Comparison of ENCODE assay signal across 9 cellular contexts in the genomic region with DNA sequence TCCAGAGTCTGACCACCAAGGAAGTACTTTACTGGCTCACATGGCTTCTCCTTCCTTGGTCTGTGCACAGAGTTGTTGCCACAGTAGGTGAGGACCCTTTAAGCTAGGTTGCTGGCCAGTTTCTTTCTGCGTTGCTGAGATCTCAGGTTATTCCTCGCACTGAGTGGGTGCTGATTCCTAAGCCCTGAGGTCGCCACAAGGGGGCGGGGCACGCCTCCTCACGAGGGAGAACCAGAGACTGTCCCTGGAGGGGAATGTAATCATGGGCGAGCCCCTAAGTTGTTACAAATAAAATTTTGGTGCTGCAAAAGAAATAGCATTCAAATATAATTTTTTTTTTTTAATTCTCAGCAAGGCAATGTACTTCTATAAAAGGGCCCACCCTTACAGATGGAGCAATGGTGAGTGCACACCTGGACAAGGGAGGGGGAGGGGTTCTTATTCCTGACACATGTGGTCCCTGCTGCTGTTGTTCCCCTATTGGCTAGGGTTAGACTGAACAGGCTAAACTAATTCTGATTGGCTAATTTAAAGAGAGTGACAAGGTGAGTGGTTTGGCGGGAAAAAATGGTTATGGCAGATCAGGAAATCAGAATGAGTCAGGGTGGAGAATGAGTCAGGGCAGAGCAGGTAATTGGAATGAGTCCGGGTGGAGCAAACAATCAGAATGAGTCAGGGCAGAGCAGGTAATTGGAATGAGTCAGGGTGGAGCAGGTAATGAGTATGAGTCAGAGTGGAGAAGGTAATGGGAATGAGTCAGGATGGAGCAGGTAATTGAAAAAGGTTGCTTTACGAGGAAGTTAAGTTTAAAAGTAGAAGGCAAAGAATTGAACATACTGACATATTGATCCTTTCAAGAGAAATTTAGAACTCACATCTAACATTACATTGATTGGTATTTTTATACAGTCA.
DNase-seq lines count a peak whose midpoint lies in the region; ATAC-seq and TF ChIP-seq lines count a peak whose summit lies in the region.
"Had no signal": no experiment of that assay in that cellular context is flagged by ENCODE, and none has a peak within 500 bp of the region (broad histone marks: within the 10 kb centered on the region; RNA-seq: fewer than 3 reads in every experiment).

No MANE protein-coding gene starts in this region.

- H4K20me1 ChIP-seq in PC-9 (ENCODE audit: insufficient read depth): no peaks in the 10 kb centered on the region

- H3K36me3 ChIP-seq in PC-9 (ENCODE audit: low read depth) (no peaks in the 10 kb centered on the region), vagina (no peaks in the 10 kb centered on the region)

- H3K9me3 Mint-ChIP-seq in stimulated activated naive CD8-positive, alpha-beta T cell treated with anti-CD3 and anti-CD28 coated beads, Interleukin-15, Interleukin-2, amounts not matched to agents 100 ng/mL and 50 ng/mL, for 24 hours: no peaks in the 10 kb centered on the region

- H3F3A ChIP-seq in PC-9 (ENCODE audit: insufficient read depth, low read depth): peaks cover 16% of the 10 kb centered on the region; the same call in 1 of the 2 replicates

- intact Hi-C loops in PC-9 (cut with micrococcal nuclease; ENCODE audit: unreplicated experiment) (no loop called here), vagina (cut with DNase I) (no loop called here)

- CTCF ChIA-PET in PC-9 (lab: Charles Lee): no interaction called here

- H3K4me1 ChIP-seq in PC-9 (replicated peaks; ENCODE audit: insufficient read depth) (peaks cover 6% of the 10 kb centered on the region; the same call in 1 of the 2 replicates), vagina (no peaks in the 10 kb centered on the region)

- H3K27me3 Mint-ChIP-seq in stimulated activated naive CD8-positive, alpha-beta T cell treated with anti-CD3 and anti-CD28 coated beads, Interleukin-15, Interleukin-2, amounts not matched to agents 100 ng/mL and 50 ng/mL, for 24 hours: no peaks in the 10 kb centered on the region

- H3K27ac Mint-ChIP-seq in stimulated activated naive CD8-positive, alpha-beta T cell treated with anti-CD3 and anti-CD28 coated beads, Interleukin-15, Interleukin-2, amounts not matched to agents 100 ng/mL and 50 ng/mL, for 24 hours: peak overlapping the region; percentile 30
- H3K27ac Mint-ChIP-seq: nephron had no signal

- H3K4me2 ChIP-seq in PC-9: no peak overlapping the region

- no peak for TF ChIP-seq POLR2A in vagina (IDR thresholded peaks at IDR 0.05)

- no peaks in the 10 kb centered on the region for H3K9me3 ChIP-seq in PC-9 (ENCODE audit: insufficient read depth, low read depth)
- no peaks in the 10 kb centered on the region for H3K9me3 ChIP-seq in vagina

- no peak for TF ChIP-seq CTCF in PC-9 (conservative IDR thresholded peaks at IDR 0.05)
- no peak for TF ChIP-seq CTCF in vagina (IDR thresholded peaks at IDR 0.05)

- no peak overlapping the region for H2AFZ ChIP-seq in PC-9

- H3K4me3 Mint-ChIP-seq in stimulated activated naive CD8-positive, alpha-beta T cell treated with anti-CD3 and anti-CD28 coated beads, Interleukin-15, Interleukin-2, amounts not matched to agents 100 ng/mL and 50 ng/mL, for 24 hours: no peak overlapping the region
- H3K4me3 Mint-ChIP-seq: nephron had no signal

- no TSS peak for BruUV-seq in PC-9 (replicated peaks; lab: Mats Ljungman, UMichigan)

- H3K4me1 Mint-ChIP-seq in stimulated activated naive CD8-positive, alpha-beta T cell treated with anti-CD3 and anti-CD28 coated beads, Interleukin-15, Interleukin-2, amounts not matched to agents 100 ng/mL and 50 ng/mL, for 24 hours (ENCODE audit: low read depth): peaks cover 19% of the 10 kb centered on the region
- H3K4me1 Mint-ChIP-seq: nephron had no signal

- no peaks in the 10 kb centered on the region for H3K79me2 ChIP-seq in PC-9 (ENCODE audit: low read depth)

- no peaks in the 10 kb centered on the region for H3K27me3 ChIP-seq in PC-9 (ENCODE audit: insufficient read depth, low read depth)
- H3K27me3 ChIP-seq in vagina: no peaks in the 10 kb centered on the region

- H3K27ac ChIP-seq in PC-9: peak overlapping the region; percentile 67
- H3K27ac ChIP-seq in epithelial cell of prostate: peak overlapping the region; percentile 92
- H3K27ac ChIP-seq in vagina: no peak overlapping the region

- H3K4me3 ChIP-seq in PC-9 (no peak overlapping the region), vagina (no peak overlapping the region)

- ATAC-seq in HG03108 (IDR thresholded peaks at IDR 0.05; ENCODE audit: unreplicated experiment): no peak
- no peak for ATAC-seq in GM21526 (IDR thresholded peaks at IDR 0.05; ENCODE audit: low FRiP score, unreplicated experiment)

- H3K9me2 ChIP-seq in PC-9 (ENCODE audit: insufficient read depth): no peaks in the 10 kb centered on the region

- H3K36me3 Mint-ChIP-seq in stimulated activated naive CD8-positive, alpha-beta T cell treated with anti-CD3 and anti-CD28 coated beads, Interleukin-15, Interleukin-2, amounts not matched to agents 100 ng/mL and 50 ng/mL, for 24 hours (ENCODE audit: low read depth): peaks cover 9% of the 10 kb centered on the region

- POLR2A ChIA-PET in PC-9 (lab: Charles Lee; ENCODE audit: unreplicated experiment): no interaction called here

- DNase-seq in activated effector memory CD4-positive, alpha-beta T cell treated with anti-CD3 and anti-CD28 coated beads, Interleukin-2, amount 50 U/mL, for 16 hours: peak; percentile 67
- DNase-seq in activated effector memory CD4-positive, alpha-beta T cell treated with Interleukin-2 at 50 U/mL for 16 hours: no peak
- DNase-seq in PC-9 (peak; percentile 20 to 78), epithelial cell of prostate (ENCODE audit: low read depth, low spot score) (peak; percentile 75), vagina (ENCODE audit: extremely low spot score in 2 of 2) (no peak)

Comparison
In these comparisons a context has a peak if more than half of its experiments do, and no peak if none do; other contexts are left out.
1. DNase-seq: peak in activated effector memory CD4-positive, alpha-beta T cell treated with anti-CD3 and anti-CD28 coated beads, Interleukin-2, amount 50 U/mL, for 16 hours (single experiment), PC-9 (2 of 2) and epithelial cell of prostate (single experiment); none in activated effector memory CD4-positive, alpha-beta T cell treated with Interleukin-2 at 50 U/mL for 16 hours (single experiment) and vagina (0 of 2).